In genomic region chr3:188527389-188527788, GRCh38 we compare ENCODE assay signal across 29 cellular contexts.
"Had no signal": no experiment of that assay in that cellular context is flagged by ENCODE, and none has a peak within 500 bp of the region (broad histone marks: within the 10 kb centered on the region; RNA-seq: fewer than 3 reads in every experiment).

No MANE protein-coding gene starts in this region.

- H3K4me1 ChIP-seq: breast epithelium, Peyer's patch had no signal

- H3K9me3 Mint-ChIP-seq: activated CD4-positive, alpha-beta memory T cell treated with anti-CD3 and anti-CD28 coated beads for 36 hours; activated CD4-positive, alpha-beta T cell treated with anti-CD3 and anti-CD28 coated beads, Interleukin-2, amount 10 ng/mL, durations not matched to agents 7 days and 5 days; activated naive CD4-positive, alpha-beta T cell treated with anti-CD3 and anti-CD28 coated beads for 36 hours; activated T-helper 17 cell treated with anti-CD3 and anti-CD28 coated beads, Interleukin-2, amount 50 U/mL, for 72 hours; T-cell had no signal

- DNase-seq: activated CD4-positive, alpha-beta memory T cell treated with anti-CD3 and anti-CD28 coated beads for 36 hours; activated CD4-positive, alpha-beta T cell treated with anti-CD3 and anti-CD28 coated beads, Interleukin-2, amount 10 ng/mL, durations not matched to agents 7 days and 5 days; activated CD4-positive, CD25-positive, alpha-beta regulatory T cell; activated CD8-positive, alpha-beta memory T cell treated with anti-CD3 and anti-CD28 coated beads for 24 hours; activated gamma-delta T cell; activated naive CD4-positive, alpha-beta T cell treated with anti-CD3 and anti-CD28 coated beads for 36 hours; activated T-cell treated with anti-CD3 and anti-CD28 coated beads, Interleukin-2, amount 50 U/mL, for 48 hours; anterior cingulate cortex; caudate nucleus; MG63; MV-4-11; NCI-H1092 treated with DMSO at 0.1 percent for 48 hours; NCI-H1417 treated with DMSO at 0.1 percent for 48 hours; NCI-H1694; NCI-H2029; NCI-H510A treated with DMSO at 0.1 percent for 48 hours; NCI-H69; NK-92 treated with Interleukin-12 subunit alpha and Interleukin-12 subunit beta, amount 100 ng/mL, for 24 hours; OCI-M1; Peyer's patch; SHP77 treated with DMSO at 0.1 percent for 48 hours; T-cell; T-helper 2 cell; T1000 had no signal

- ATAC-seq: activated T-helper 17 cell treated with anti-CD3 and anti-CD28 coated beads, Interleukin-2, amount 50 U/mL, for 72 hours; T-cell had no signal

- FAIRE-seq: TTC549 had no signal

- H3K36me3 ChIP-seq: breast epithelium, Peyer's patch had no signal

- H3K4me1 Mint-ChIP-seq: activated CD4-positive, alpha-beta T cell treated with anti-CD3 and anti-CD28 coated beads, Interleukin-2, amount 10 ng/mL, durations not matched to agents 7 days and 5 days had no signal

- H3K27me3 Mint-ChIP-seq: activated CD4-positive, alpha-beta memory T cell treated with anti-CD3 and anti-CD28 coated beads for 36 hours; activated CD4-positive, alpha-beta T cell treated with anti-CD3 and anti-CD28 coated beads, Interleukin-2, amount 10 ng/mL, durations not matched to agents 7 days and 5 days; activated naive CD8-positive, alpha-beta T cell; activated T-helper 17 cell treated with anti-CD3 and anti-CD28 coated beads, Interleukin-2, amount 50 U/mL, for 72 hours; T-cell had no signal

- H3K4me3 Mint-ChIP-seq: activated CD4-positive, alpha-beta memory T cell treated with anti-CD3 and anti-CD28 coated beads for 36 hours; activated CD4-positive, alpha-beta T cell treated with anti-CD3 and anti-CD28 coated beads, Interleukin-2, amount 10 ng/mL, durations not matched to agents 7 days and 5 days; activated naive CD4-positive, alpha-beta T cell treated with anti-CD3 and anti-CD28 coated beads for 36 hours; activated naive CD8-positive, alpha-beta T cell; activated T-helper 17 cell treated with anti-CD3 and anti-CD28 coated beads, Interleukin-2, amount 50 U/mL, for 72 hours; T-cell had no signal

- H3K9me3 ChIP-seq: breast epithelium, MG63, Peyer's patch had no signal

- H3K27ac Mint-ChIP-seq: activated CD4-positive, alpha-beta memory T cell treated with anti-CD3 and anti-CD28 coated beads for 36 hours; activated CD4-positive, alpha-beta T cell treated with anti-CD3 and anti-CD28 coated beads, Interleukin-2, amount 10 ng/mL, durations not matched to agents 7 days and 5 days; activated naive CD4-positive, alpha-beta T cell treated with anti-CD3 and anti-CD28 coated beads for 36 hours; activated naive CD8-positive, alpha-beta T cell; activated T-helper 17 cell treated with anti-CD3 and anti-CD28 coated beads, Interleukin-2, amount 50 U/mL, for 72 hours; T-cell had no signal

- H3K27me3 ChIP-seq: breast epithelium, MG63, Peyer's patch had no signal

- H3K4me3 ChIP-seq: breast epithelium, MG63, Peyer's patch, SK-N-MC had no signal

- H3K27ac ChIP-seq: breast epithelium, Peyer's patch, SK-N-MC had no signal
